Comparison of ENCODE assay signal across 9 cellular contexts in genomic region chrX:2889045-2889605, GRCh38. TPM values are rescaled to one million over a fixed set of nuclear protein-coding genes. Genes with fewer than 3 reads are reported as not detected.
DNase-seq lines count a peak whose midpoint lies in the region; ATAC-seq and TF ChIP-seq lines count a peak whose summit lies in the region.
"Had no signal": no experiment of that assay in that cellular context is flagged by ENCODE, and none has a peak within 500 bp of the region (broad histone marks: within the 10 kb centered on the region; RNA-seq: fewer than 3 reads in every experiment).

No MANE protein-coding gene starts in this region.

- TF ChIP-seq POLR2A in body of pancreas (IDR thresholded peaks at IDR 0.05) (no peak), erythroblast (IDR thresholded peaks at IDR 0.05; ENCODE audit: low read length) (no peak)

- DNase-seq in left ventricle myocardium inferior, result no peak
- DNase-seq in left ventricle myocardium superior, result no peak
- no peak for DNase-seq in body of pancreas
- DNase-seq in aorta, result no peak
- no peak for DNase-seq in erythroblast (lab: John Stamatoyannopoulos, UW)
- DNase-seq in activated effector memory CD4-positive, alpha-beta T cell treated with anti-CD3 and anti-CD28 coated beads, Interleukin-2, amount 50 U/mL, for 16 hours, result no peak
- DNase-seq in activated CD4-positive, CD25-positive, alpha-beta regulatory T cell treated with anti-CD3 and anti-CD28 coated beads, Interleukin-2, amount 50 U/mL, for 72 hours, result no peak
- DNase-seq: NCI-H1105 had no signal

- intact Hi-C loops in left ventricle myocardium inferior (cut with micrococcal nuclease), result no loop called here
- intact Hi-C loops in left ventricle myocardium superior (cut with micrococcal nuclease), result no loop called here
- intact Hi-C loops in body of pancreas (cut with DNase I), result no loop called here
- intact Hi-C loops in aorta (cut with DNase I), result no loop called here

- 24 to 26% methylated on average over 9 to 11 of the region's 11 CpGs for WGBS in body of pancreas, 2 donors
- 18 to 31% methylated on average over 11 of the region's 11 CpGs for WGBS in aorta, 2 donors

- H3K27me3 ChIP-seq in left ventricle myocardium inferior (ENCODE audit: low read depth), result no peaks in the 10 kb centered on the region
- no peaks in the 10 kb centered on the region for H3K27me3 ChIP-seq in body of pancreas
- H3K27me3 ChIP-seq in mucosa of rectum (ENCODE audit: control insufficient read depth in 2 of 2, insufficient read depth in 2 of 2, low read length in 2 of 2), result no peaks in the 10 kb centered on the region
- H3K27me3 ChIP-seq in aorta (ENCODE audit: control insufficient read depth in 1 of 2, insufficient read depth in 2 of 2, low read length in 1 of 2), result no peaks in the 10 kb centered on the region

- ATAC-seq in left ventricle myocardium superior (no peak), body of pancreas (peak; percentile 28), aorta (ENCODE audit: low FRiP score) (no peak)

- H3K27ac ChIP-seq in left ventricle myocardium inferior (replicated peaks) (no peak overlapping the region), body of pancreas (peak overlapping the region; percentile 25 to 74 (median 67)), mucosa of rectum (ENCODE audit: low read depth in 2 of 2, low read length in 2 of 2) (peak overlapping the region in 1 of 2 donors; percentile 76), aorta (ENCODE audit: low read depth in 1 of 2, low read length in 2 of 2) (no peak overlapping the region)

- H3K36me3 ChIP-seq in left ventricle myocardium inferior (no peaks in the 10 kb centered on the region), body of pancreas (replicated peaks in 1 of 2; ENCODE audit: insufficient read depth in 1 of 2, low read depth in 2 of 2) (no peaks in the 10 kb centered on the region), mucosa of rectum (ENCODE audit: control insufficient read depth in 2 of 2, insufficient read depth in 2 of 2, low read length in 2 of 2) (no peaks in the 10 kb centered on the region), aorta (ENCODE audit: control insufficient read depth in 1 of 2, insufficient read depth in 2 of 2, low read length in 1 of 2) (no peaks in the 10 kb centered on the region)

- H3K4me3 ChIP-seq in left ventricle myocardium inferior (peak overlapping the region; percentile 60), body of pancreas (peak overlapping the region in 1 of 2 donors; percentile 17), mucosa of rectum (ENCODE audit: low read length in 2 of 2) (peak overlapping the region; percentile 67 to 69), aorta (ENCODE audit: low read length in 2 of 2) (peak overlapping the region; percentile 69 to 82)

- TF ChIP-seq CTCF in left ventricle myocardium inferior (IDR thresholded peaks at IDR 0.05; ENCODE audit: borderline replicate concordance), result no peak
- no peak for TF ChIP-seq CTCF in body of pancreas (IDR thresholded peaks at IDR 0.05)

- peak overlapping the region; percentile 56 to 68 for H3K9ac ChIP-seq in mucosa of rectum (ENCODE audit: low read depth in 1 of 2, low read length in 2 of 2)

- H3K9me3 ChIP-seq in left ventricle myocardium inferior (replicated peaks) (no peaks in the 10 kb centered on the region), body of pancreas (no peaks in the 10 kb centered on the region), mucosa of rectum (ENCODE audit: control insufficient read depth in 2 of 2, low read length in 2 of 2) (no peaks in the 10 kb centered on the region), aorta (ENCODE audit: control insufficient read depth, low read length) (no peaks in the 10 kb centered on the region)

- H3K4me1 ChIP-seq in left ventricle myocardium inferior (no peaks in the 10 kb centered on the region), body of pancreas (peaks cover 15% of the 10 kb centered on the region), mucosa of rectum (ENCODE audit: control insufficient read depth in 2 of 2, insufficient read depth in 2 of 2, low read length in 2 of 2) (peaks cover 6 to 8% of the 10 kb centered on the region in 2 donors), aorta (ENCODE audit: control insufficient read depth in 1 of 2, insufficient read depth in 2 of 2, low read length in 2 of 2) (no peaks in the 10 kb centered on the region)

RNA-seq across cellular contexts. Expression of gene ARSD, which starts 40.0 kb away (rescaled TPM):
- total RNA-seq in left ventricle myocardium inferior (9.3 TPM), left ventricle myocardium superior (4.6 TPM), body of pancreas (10 to 100 TPM; 57.1 to 85.0 TPM), aorta (10 to 100 TPM; 18.7 to 23.3 TPM)
- polyA plus RNA-seq in aorta, result 10 to 100 TPM in 1 of 2 donors, 1 to 10 TPM in 1; 1.9 to 13.8 TPM

Comparison
In these comparisons a context has a peak if more than half of its experiments do, and no peak if none do; other contexts are left out.
1. H3K27ac ChIP-seq: peak in body of pancreas (4 of 4); none in left ventricle myocardium inferior (single experiment) and aorta (0 of 2).